In genomic region chr2:69683170-69683971, GRCh38 we compare ENCODE assay signal across 8 cellular contexts. TPM values are rescaled to one million over a fixed set of nuclear protein-coding genes. Genes with fewer than 3 reads are reported as not detected.
DNase-seq lines count a peak whose midpoint lies in the region; TF ChIP-seq lines count a peak whose summit lies in the region.

No MANE protein-coding gene starts in this region.

- TF ChIP-seq POLR2A in stomach (IDR thresholded peaks at IDR 0.05), result no peak

- no peak for TF ChIP-seq CTCF in VCaP (conservative IDR thresholded peaks at IDR 0.05)
- no peak for TF ChIP-seq CTCF in cardiac muscle cell (IDR thresholded peaks at IDR 0.05; ENCODE audit: low read depth, low read length)
- no peak for TF ChIP-seq CTCF in stomach (IDR thresholded peaks at IDR 0.05)

- H3K4me1 ChIP-seq in cardiac muscle cell (ENCODE audit: low read depth) (peaks cover 10% of the 10 kb centered on the region), stomach (peaks cover 22 to 55% (median 41%) of the 10 kb centered on the region in 4 donors)

- intact Hi-C loops in stomach (cut with DNase I; ENCODE audit: low total_unique reads), result no loop called here

- H3K9me3 ChIP-seq in cardiac muscle cell (ENCODE audit: low read depth), result no peaks in the 10 kb centered on the region
- no peaks in the 10 kb centered on the region for H3K9me3 ChIP-seq in stomach

- H3K36me3 ChIP-seq in cardiac muscle cell (no peaks in the 10 kb centered on the region), stomach (no peaks in the 10 kb centered on the region)

- peak; percentile 16 for DNase-seq in NCI-H2171 treated with DMSO at 0.1 percent for 48 hours (lab: John Stamatoyannopoulos, UW)
- no peak for DNase-seq in NCI-H2171 (lab: John Stamatoyannopoulos, UW)
- DNase-seq in cardiac muscle cell (ENCODE audit: low read depth in 1 of 2, low spot score in 1 of 2), result peak in 1 of 2 donors; percentile 94
- DNase-seq in stomach, result no peak
- no peak for DNase-seq in LoVo (ENCODE audit: low spot score)
- DNase-seq in NCI-H2081 (lab: John Stamatoyannopoulos, UW), result no peak
- DNase-seq in NCI-H2081 treated with DMSO at 0.1 percent for 48 hours (lab: John Stamatoyannopoulos, UW), result no peak

- 28 to 40% (median 34%) methylated on average over 5 of the region's 5 CpGs for WGBS in stomach, 5 donors

- H3K4me3 ChIP-seq in cardiac muscle cell (no peak overlapping the region), stomach (no peak overlapping the region)

- peak overlapping the region; percentile 90 for H3K27ac ChIP-seq in VCaP
- H3K27ac ChIP-seq in cardiac muscle cell, result peak overlapping the region; percentile 24
- peak overlapping the region; percentile 51 to 84 (median 64) for H3K27ac ChIP-seq in stomach

- no peak for TF ChIP-seq EP300 in stomach (IDR thresholded peaks at IDR 0.05)

- H3K27me3 ChIP-seq in cardiac muscle cell (no peaks in the 10 kb centered on the region), stomach (no peaks in the 10 kb centered on the region)

RNA-seq across cellular contexts. Expression of gene AAK1, which starts 39.8 kb away (rescaled TPM):
- total RNA-seq in cardiac muscle cell (47.4 and 50.0 TPM in 2 replicates), stomach (100 to 1,000 TPM in 2 of 5 donors, 10 to 100 TPM in 3; 32.4 to 115 (median 74.7) TPM)
- polyA plus RNA-seq in cardiac muscle cell (50.3 and 57.2 TPM in 2 replicates), stomach (10 to 100 TPM; 12.9 to 78.2 (median 18.0) TPM)

RNA-seq across cellular contexts. Expression of gene ANXA4, which starts 58.6 kb away (rescaled TPM):
- 11.0 and 18.0 TPM in 2 replicates for total RNA-seq in cardiac muscle cell
- polyA plus RNA-seq in cardiac muscle cell, result 27.2 and 36.1 TPM in 2 replicates
- 100 to 1,000 TPM in 2 of 5 donors, 10 to 100 TPM in 3; 40.8 to 193 (median 58.4) TPM for total RNA-seq in stomach
- polyA plus RNA-seq in stomach, result 100 to 1,000 TPM in 1 of 3 donors, 10 to 100 TPM in 2; 67.3 to 113 (median 94.3) TPM

Comparison
In these comparisons a context has a peak if more than half of its experiments do, and no peak if none do; other contexts are left out.
1. H3K27ac ChIP-seq: peak in every context shown above with its lines; median percentile 90 in VCaP; 64 in stomach; 24 in cardiac muscle cell.